ENCODE assay signal across 12 cellular contexts in genomic region chr1:24155011-24155782, GRCh38. TPM values are rescaled to one million over a fixed set of nuclear protein-coding genes. Genes with fewer than 3 reads are reported as not detected.
DNase-seq lines count a peak whose midpoint lies in the region; ATAC-seq, FAIRE-seq and TF ChIP-seq lines count a peak whose summit lies in the region.
"Had no signal": no experiment of that assay in that cellular context is flagged by ENCODE, and none has a peak within 500 bp of the region (broad histone marks: within the 10 kb centered on the region; RNA-seq: fewer than 3 reads in every experiment).

No MANE protein-coding gene starts in this region.

- no peak overlapping the region for H2BK20ac ChIP-seq in H1 (ENCODE audit: low read length)

- CTCF ChIA-PET in H1 (lab: Charles Lee; ENCODE audit: partially characterized antibody) = interaction anchor here (0.6 to 10.9 kb wide), 41 partner anchors 8 to 531 kb away, joined by 3 to 85 read pairs (median 4); partner anchors contain the start of genes IFNLR1, IL22RA1 and SRSF10

- H3K9me3 ChIP-seq in H1 (ENCODE audit: insufficient read depth in 2 of 2, low read depth in 1 of 2, low read length in 1 of 2) = no peaks in the 10 kb centered on the region
- H3K9me3 ChIP-seq: Caco-2 had no signal

- no peak overlapping the region; a peak in 1 of 4 replicates for H3K4me2 ChIP-seq in H1 (ENCODE audit: insufficient read depth in 1 of 2, low read depth in 2 of 2, low read length in 2 of 2)

- no peak overlapping the region for H3K4me3 Mint-ChIP-seq in stimulated activated memory B cell treated with anti-CD40 and anti-IgM and Interleukin-4, amounts not matched to agents 10 μg/mL and 1 μg/mL and 100 μg/mL, for 72 hours

- H4K8ac ChIP-seq in H1 (ENCODE audit: extremely low read depth, insufficient read depth, low read length) = no peak overlapping the region

- no peak overlapping the region for H3K14ac ChIP-seq in H1 (ENCODE audit: insufficient read length)

- peak; percentile 23 to 47; a peak in 3 of 4 replicates for TF ChIP-seq RAD21 in H1 (IDR thresholded peaks at IDR 0.05 in 1 of 2, conservative IDR thresholded peaks at IDR 0.05 in 1 of 2; ENCODE audit: low read depth in 2 of 2, low read length in 2 of 2)

- no peaks in the 10 kb centered on the region for H3K79me1 ChIP-seq in H1 (ENCODE audit: low read depth, low read length)

- peak overlapping the region; percentile 67 for H3K27ac Mint-ChIP-seq in stimulated activated memory B cell treated with anti-CD40 and anti-IgM and Interleukin-4, amounts not matched to agents 10 μg/mL and 1 μg/mL and 100 μg/mL, for 72 hours

- H2BK120ac ChIP-seq in H1 (replicated peaks; ENCODE audit: low read depth, low read length) = no peak overlapping the region

- H4K91ac ChIP-seq in H1 (replicated peaks; ENCODE audit: insufficient read length, low read length) = no peak overlapping the region

- WGBS in H1 (ENCODE audit: extremely low coverage in 1 of 2, insufficient coverage in 1 of 2, insufficient read length in 1 of 2, insufficient replicate concordance in 2 of 2, low coverage in 1 of 2, low lambda C conversion rate in 2 of 2, missing lambda C conversion rate in 1 of 2), 2 experiments = 76% methylated on average over 11 of the region's 11 CpGs; no CpG with 5 or more reads in 1 of the 2 experiments

- peak overlapping the region; percentile 6; the same call in 1 of the 2 replicates for H2BK12ac ChIP-seq in H1 (ENCODE audit: low read depth, low read length)

- H2BK15ac ChIP-seq in H1 (ENCODE audit: low read length) = no peak overlapping the region

- no peak overlapping the region for H2AFZ ChIP-seq in H1 (ENCODE audit: low read length)

- peak overlapping the region; percentile 9 for H3K4ac ChIP-seq in H1 (replicated peaks; ENCODE audit: insufficient read length, low read depth, low read length)

- no peaks in the 10 kb centered on the region for H3K23me2 ChIP-seq in H1 (ENCODE audit: low read depth, low read length)

- H3K36me3 ChIP-seq in H1 (ENCODE audit: control insufficient read depth in 2 of 4, insufficient read depth in 4 of 4, low read length in 3 of 4) = peaks cover 4 to 24% (median 10%) of the 10 kb centered on the region in 4 experiments; a peak in 6 of 8 replicates

- H3K56ac ChIP-seq in H1 (replicated peaks; ENCODE audit: insufficient read length, low read depth, low read length) = no peak overlapping the region

- H3K9me3 Mint-ChIP-seq in stimulated activated memory B cell treated with anti-CD40 and anti-IgM and Interleukin-4, amounts not matched to agents 10 μg/mL and 1 μg/mL and 100 μg/mL, for 72 hours = no peaks in the 10 kb centered on the region

- no peak overlapping the region for H3K9ac ChIP-seq in H1 (replicated peaks in 1 of 4; ENCODE audit: extremely low read depth in 1 of 4, low read depth in 3 of 4, low read length in 3 of 4)

- no peak for TF ChIP-seq EP300 in H1 (IDR thresholded peaks at IDR 0.05; ENCODE audit: borderline replicate concordance in 1 of 2, low read depth in 2 of 2, low read length in 2 of 2)

- H2AK5ac ChIP-seq in H1 (ENCODE audit: low read depth, low read length) = no peak overlapping the region; the same call in 1 of the 2 replicates

- H3K4me3 ChIP-seq in H1 (ENCODE audit: extremely low read depth in 1 of 4, insufficient read depth in 2 of 4, low read depth in 3 of 4, low read length in 4 of 4) = no peak overlapping the region

- no peak overlapping the region for H3K23ac ChIP-seq in H1 (ENCODE audit: insufficient read length)

- peaks cover 44% of the 10 kb centered on the region for H3K4me1 Mint-ChIP-seq in stimulated activated memory B cell treated with anti-CD40 and anti-IgM and Interleukin-4, amounts not matched to agents 10 μg/mL and 1 μg/mL and 100 μg/mL, for 72 hours

- no peaks in the 10 kb centered on the region for H3K27me3 Mint-ChIP-seq in stimulated activated memory B cell treated with anti-CD40 and anti-IgM and Interleukin-4, amounts not matched to agents 10 μg/mL and 1 μg/mL and 100 μg/mL, for 72 hours

- TF ChIP-seq CTCF in H1 (IDR thresholded peaks at IDR 0.05; ENCODE audit: control extremely low read depth in 1 of 3, insufficient read depth in 1 of 3, low read depth in 1 of 3, low read length in 3 of 3) = peak; percentile 61 to 77 (median 68)

- H3K27ac ChIP-seq in H1 (ENCODE audit: low read depth, low read length) = 0 out of 2 replicates have a peak overlapping the region, but pooled peaks have one; percentile 7

- H4K5ac ChIP-seq in H1 (ENCODE audit: insufficient read length, low read depth, low read length) = no peak overlapping the region

- TF ChIP-seq POLR2A in H1 (IDR thresholded peaks at IDR 0.05; ENCODE audit: control extremely low read depth in 1 of 2, low read depth in 2 of 2, low read length in 2 of 2) = no peak

- H4K20me1 ChIP-seq in H1 (replicated peaks in 1 of 2; ENCODE audit: control insufficient read depth in 1 of 2, insufficient read depth in 2 of 2, low read length in 2 of 2) = peaks cover 0 to 10% of the 10 kb centered on the region in 2 experiments

- FAIRE-seq in H1 (lab: Jason Lieb, UNC) = no peak
- FAIRE-seq: colon had no signal

- no peak overlapping the region for H3K18ac ChIP-seq in H1 (ENCODE audit: extremely low read depth, low read length)

- no peaks in the 10 kb centered on the region for H3K27me3 ChIP-seq in H1 (replicated peaks in 1 of 4; ENCODE audit: control insufficient read depth in 3 of 4, extremely low read depth in 1 of 4, insufficient read depth in 3 of 4, low read length in 3 of 4)

- DNase-seq in activated effector memory CD4-positive, alpha-beta T cell treated with anti-CD3 and anti-CD28 coated beads, Interleukin-2, amount 50 U/mL, for 16 hours = peak; percentile 59
- no peak for DNase-seq in activated effector memory CD4-positive, alpha-beta T cell treated with Interleukin-2 at 50 U/mL for 16 hours
- DNase-seq in NCI-H187 (lab: John Stamatoyannopoulos, UW) (peak; percentile 22 to 57), H1 (ENCODE audit: low read depth in 1 of 2, low spot score in 2 of 2) (peak in 1 of 2 experiments; percentile 70), NK-92 (lab: John Stamatoyannopoulos, UW; ENCODE audit: unreplicated experiment) (no peak)
- DNase-seq in stimulated activated CD4-positive, alpha-beta T cell treated with anti-CD3 and anti-CD28 coated beads, Interleukin-4, amount 100 ng/mL, for 4 hours = no peak
- DNase-seq in effector CD4-positive, alpha-beta T cell = no peak
- DNase-seq: IMR-90, left ventricle myocardium superior had no signal

- H3K4me1 ChIP-seq in H1 (replicated peaks in 1 of 4; ENCODE audit: control insufficient read depth in 3 of 4, insufficient read depth in 4 of 4, low read length in 3 of 4) = peaks cover 3 to 23% (median 13%) of the 10 kb centered on the region in 4 experiments

- peaks cover 47% of the 10 kb centered on the region for H3K36me3 Mint-ChIP-seq in stimulated activated memory B cell treated with anti-CD40 and anti-IgM and Interleukin-4, amounts not matched to agents 10 μg/mL and 1 μg/mL and 100 μg/mL, for 72 hours

- ATAC-seq in stimulated activated memory B cell treated with anti-CD40 and anti-IgM and Interleukin-4, amounts not matched to agents 10 μg/mL and 1 μg/mL and 100 μg/mL, for 72 hours = no peak
- ATAC-seq: left ventricle myocardium superior had no signal

- POLR2A ChIA-PET in H1 (lab: Charles Lee; ENCODE audit: partially characterized antibody) = interaction anchor here (0.8 to 7.2 kb wide), 7 partner anchors 10 to 236 kb away, joined by 3 to 82 read pairs (median 5); partner anchors contain the start of gene IFNLR1

- peaks cover 0 to 6% of the 10 kb centered on the region in 2 experiments; a peak in 1 of 4 replicates for H3K79me2 ChIP-seq in H1 (ENCODE audit: control insufficient read depth in 1 of 2, insufficient read depth in 2 of 2, low read length in 2 of 2)

- H2BK5ac ChIP-seq in H1 (ENCODE audit: low read depth, low read length) = no peak overlapping the region

TF ChIP-seq in H1, 55 proteins besides CTCF, POLR2A, EP300 and RAD21:
- TF ChIP-seq SAP30 (IDR thresholded peaks at IDR 0.05; ENCODE audit: insufficient read depth, insufficient replicate concordance, low read length) (no peak), YY1 (IDR thresholded peaks at IDR 0.05; ENCODE audit: low read depth, low read length) (0 out of 2 replicates have a peak, but pooled peaks have one; percentile 14), HDAC2 (IDR thresholded peaks at IDR 0.05; ENCODE audit: borderline replicate concordance in 1 of 2, low read depth in 2 of 2, low read length in 2 of 2) (no peak)

RNA-seq across cellular contexts. Expression of gene IL22RA1, which starts 12.3 kb away (rescaled TPM):
- 0.17 and 0.21 TPM in 2 replicates for total RNA-seq in H1 (2021; fragmentation: NEBNext Ultra II Directional; extraction: Animal tissue kit (Norgen Biotek cat#: 25700))
- 0.32 and 0.44 TPM in 2 replicates for polyA plus RNA-seq in H1 (2011; rRNA removed)
- polyA plus RNA-seq in H1 (2011; cell fraction: cytosol; rRNA removed) = 0.41 TPM
- polyA plus RNA-seq in H1 (2011; cell fraction: nucleus; rRNA removed) = 0.68 TPM
- 0.27 to 0.57 TPM (median 0.38 TPM) in 4 replicates for polyA plus RNA-seq in H1 (2012, experiment 1 of 2)
- 0.24 TPM for polyA plus RNA-seq in H1 (2012, experiment 2 of 2)
- 0.18 TPM for polyA plus RNA-seq in H1 (2013, experiment 1 of 2)
- 0.22 TPM for polyA plus RNA-seq in H1 (2013, experiment 2 of 2)
- polyA minus RNA-seq in H1 (2011; rRNA and poly(A)+ RNA removed) = 0.17 and 0.47 TPM in 2 replicates
- polyA minus RNA-seq in H1 (2011; cell fraction: cytosol; rRNA and poly(A)+ RNA removed) = not detected
- 0.40 TPM for polyA minus RNA-seq in H1 (2011; cell fraction: nucleus; rRNA and poly(A)+ RNA removed)
- total RNA-seq: IMR-90 had no signal
- polyA plus RNA-seq: IMR-90 had no signal

RNA-seq across cellular contexts. Expression of gene IFNLR1, which starts 31.9 kb away (rescaled TPM):
- 9.2 and 10.1 TPM in 2 replicates for total RNA-seq in H1 (2021; fragmentation: NEBNext Ultra II Directional; extraction: Animal tissue kit (Norgen Biotek cat#: 25700))
- polyA plus RNA-seq in H1 (2011; rRNA removed) = 6.8 and 11.4 TPM in 2 replicates
- polyA plus RNA-seq in H1 (2011; cell fraction: cytosol; rRNA removed) = 7.7 TPM
- 7.6 TPM for polyA plus RNA-seq in H1 (2011; cell fraction: nucleus; rRNA removed)
- polyA plus RNA-seq in H1 (2012, experiment 1 of 2) = 9.2 to 10.8 TPM (median 9.7 TPM) in 4 replicates
- 10.1 TPM for polyA plus RNA-seq in H1 (2012, experiment 2 of 2)
- 10.4 TPM for polyA plus RNA-seq in H1 (2013, experiment 1 of 2)
- 10.1 TPM for polyA plus RNA-seq in H1 (2013, experiment 2 of 2)
- polyA minus RNA-seq in H1 (2011; rRNA and poly(A)+ RNA removed) = 6.6 and 11.6 TPM in 2 replicates
- 3.9 TPM for polyA minus RNA-seq in H1 (2011; cell fraction: cytosol; rRNA and poly(A)+ RNA removed)
- 7.0 TPM for polyA minus RNA-seq in H1 (2011; cell fraction: nucleus; rRNA and poly(A)+ RNA removed)
- total RNA-seq: IMR-90 had no signal
- polyA plus RNA-seq: IMR-90 had no signal

RNA-seq across cellular contexts. Expression of gene MYOM3, which starts 43.3 kb away (rescaled TPM):
- 0.09 and 0.36 TPM in 2 replicates for total RNA-seq in H1 (2021; fragmentation: NEBNext Ultra II Directional; extraction: Animal tissue kit (Norgen Biotek cat#: 25700))
- 0.05 and 0.08 TPM in 2 replicates for polyA plus RNA-seq in H1 (2011; rRNA removed)
- polyA plus RNA-seq in H1 (2011; cell fraction: cytosol; rRNA removed) = 0.04 TPM
- polyA plus RNA-seq in H1 (2011; cell fraction: nucleus; rRNA removed) = 0.04 TPM
- polyA plus RNA-seq in H1 (2012, experiment 1 of 2) = 0.09 to 0.28 TPM (median 0.14 TPM) in 4 replicates
- polyA plus RNA-seq in H1 (2012, experiment 2 of 2) = 0.04 TPM
- polyA plus RNA-seq in H1 (2013, experiment 1 of 2) = 0.06 TPM
- 0.06 TPM for polyA plus RNA-seq in H1 (2013, experiment 2 of 2)
- 0.12 and 0.19 TPM in 2 replicates for polyA minus RNA-seq in H1 (2011; rRNA and poly(A)+ RNA removed)
- polyA minus RNA-seq in H1 (2011; cell fraction: cytosol; rRNA and poly(A)+ RNA removed) = not detected
- 0.20 TPM for polyA minus RNA-seq in H1 (2011; cell fraction: nucleus; rRNA and poly(A)+ RNA removed)
- total RNA-seq: Caco-2, IMR-90 had no signal

Comparison
In these comparisons a context has a peak if more than half of its experiments do, and no peak if none do; other contexts are left out.
1. DNase-seq: peak in activated effector memory CD4-positive, alpha-beta T cell treated with anti-CD3 and anti-CD28 coated beads, Interleukin-2, amount 50 U/mL, for 16 hours (single experiment) and NCI-H187 (2 of 2); none in activated effector memory CD4-positive, alpha-beta T cell treated with Interleukin-2 at 50 U/mL for 16 hours (single experiment), NK-92 (single experiment), stimulated activated CD4-positive, alpha-beta T cell treated with anti-CD3 and anti-CD28 coated beads, Interleukin-4, amount 100 ng/mL, for 4 hours (0 of 2) and effector CD4-positive, alpha-beta T cell (single experiment).